Comparison of ENCODE assay signal across 32 cellular contexts in genomic region chr20:23926526-23926880, GRCh38. TPM values are rescaled to one million over a fixed set of nuclear protein-coding genes. Genes with fewer than 3 reads are reported as not detected.
"Had no signal": no experiment of that assay in that cellular context is flagged by ENCODE, and none has a peak within 500 bp of the region (broad histone marks: within the 10 kb centered on the region; RNA-seq: fewer than 3 reads in every experiment).

No MANE protein-coding gene starts in this region.

- H3K27me3 Mint-ChIP-seq: activated CD4-positive, alpha-beta T cell treated with anti-CD3 and anti-CD28 coated beads, Interleukin-2, amount 10 ng/mL, durations not matched to agents 24 days and 14 days had no signal

- H3K36me3 ChIP-seq: brain microvascular endothelial cell had no signal

- H3K27ac ChIP-seq: brain microvascular endothelial cell, PC-9, RWPE1, SK-N-MC had no signal

- H3K4me3 ChIP-seq: PC-9, SK-N-MC had no signal

- H3K27me3 ChIP-seq: brain microvascular endothelial cell had no signal

- FAIRE-seq: RCC 7860 had no signal

- DNase-seq: activated CD4-positive, alpha-beta T cell treated with anti-CD3 and anti-CD28 coated beads, Interleukin-2, amount 10 ng/mL, durations not matched to agents 24 days and 14 days; activated CD4-positive, alpha-beta T cell treated with anti-CD3 and anti-CD28 coated beads, Interleukin-2, amount 50 U/mL, for 48 hours; activated CD8-positive, alpha-beta T cell treated with anti-CD3 and anti-CD28 coated beads, Interleukin-2, amount 10 ng/mL, durations not matched to agents 7 days and 5 days; activated gamma-delta T cell treated with Interleukin-2 at 50 U/mL for 16 hours; activated naive CD4-positive, alpha-beta T cell treated with anti-CD3 and anti-CD28 coated beads for 36 hours; activated T-cell treated with anti-CD3 and anti-CD28 coated beads, Interleukin-2, amount 50 U/mL, for 24 hours; amniotic stem cell; aorta; brain microvascular endothelial cell; central memory CD4-positive, alpha-beta T cell; Karpas-422; KBM-7; NCI-H1105 treated with DMSO at 0.1 percent for 48 hours; NCI-H1436; NCI-H1694; NCI-H2029; NCI-H345; NCI-H526; NCI-H748 treated with DMSO at 0.1 percent for 48 hours; NK-92 treated with Interleukin-12 subunit alpha and Interleukin-12 subunit beta, amount 100 ng/mL, for 24 hours; T1000 had no signal

- H2AFZ ChIP-seq: PC-9 had no signal

- H3K4me3 Mint-ChIP-seq: activated CD4-positive, alpha-beta T cell treated with anti-CD3 and anti-CD28 coated beads, Interleukin-2, amount 10 ng/mL, durations not matched to agents 24 days and 14 days; activated CD8-positive, alpha-beta T cell treated with anti-CD3 and anti-CD28 coated beads, Interleukin-2, amount 10 ng/mL, durations not matched to agents 7 days and 5 days; activated naive CD4-positive, alpha-beta T cell treated with anti-CD3 and anti-CD28 coated beads for 36 hours; activated T-cell treated with anti-CD3 and anti-CD28 coated beads, Interleukin-2, amount 50 U/mL, for 24 hours had no signal

- ATAC-seq: activated CD8-positive, alpha-beta T cell treated with anti-CD3 and anti-CD28 coated beads, Interleukin-2, amount 10 ng/mL, durations not matched to agents 7 days and 5 days; activated naive CD4-positive, alpha-beta T cell treated with anti-CD3 and anti-CD28 coated beads, Interleukin-2, amount 50 U/mL, for 72 hours; Right ventricle myocardium inferior had no signal

- H3K27ac Mint-ChIP-seq: activated CD4-positive, alpha-beta T cell treated with anti-CD3 and anti-CD28 coated beads, Interleukin-2, amount 10 ng/mL, durations not matched to agents 24 days and 14 days; activated CD8-positive, alpha-beta T cell treated with anti-CD3 and anti-CD28 coated beads, Interleukin-2, amount 10 ng/mL, durations not matched to agents 7 days and 5 days; activated naive CD4-positive, alpha-beta T cell treated with anti-CD3 and anti-CD28 coated beads for 36 hours; activated naive CD4-positive, alpha-beta T cell treated with anti-CD3 and anti-CD28 coated beads, Interleukin-2, amount 50 U/mL, for 72 hours; activated T-cell treated with anti-CD3 and anti-CD28 coated beads, Interleukin-2, amount 50 U/mL, for 24 hours; activated T-helper 2 cell treated with anti-CD3 and anti-CD28 coated beads, Interferon-gamma antibody, Interleukin-2, Interleukin-4, amounts not matched to agents 10 μg/mL and 5 μg/mL and 100 μg/mL, durations not matched to agents 14 hours and 24 hours and 36 hours had no signal

- H3K4me2 ChIP-seq: PC-9 had no signal

RNA-seq across cellular contexts. Expression of gene CST5, which starts 47.0 kb away (rescaled TPM):
- total RNA-seq: activated CD4-positive, alpha-beta T cell treated with anti-CD3 and anti-CD28 coated beads, Interleukin-2, amount 10 ng/mL, durations not matched to agents 24 days and 14 days; activated CD8-positive, alpha-beta T cell treated with anti-CD3 and anti-CD28 coated beads, Interleukin-2, amount 10 ng/mL, durations not matched to agents 7 days and 5 days; activated naive CD4-positive, alpha-beta T cell treated with anti-CD3 and anti-CD28 coated beads for 36 hours; activated naive CD4-positive, alpha-beta T cell treated with anti-CD3 and anti-CD28 coated beads, Interleukin-2, amount 50 U/mL, for 72 hours; activated T-helper 2 cell treated with anti-CD3 and anti-CD28 coated beads, Interferon-gamma antibody, Interleukin-2, Interleukin-4, amounts not matched to agents 10 μg/mL and 5 μg/mL and 100 μg/mL, durations not matched to agents 14 hours and 24 hours and 36 hours; aorta; MCF 10A; NCI-H460; Right ventricle myocardium inferior; T-helper 1 cell treated with Interleukin-12 subunit alpha and Interleukin-12 subunit beta and Interleukin-4 antibody, amounts not matched to agents 30 ng/mL and 1 ng/mL, for 36 hours; T-helper 2 cell treated with Interferon-gamma antibody and Interleukin-4, amounts not matched to agents 100 ng/mL and 5 ng/mL, for 36 hours had no signal
